ENCODE assay signal across 8 cellular contexts in the genomic region with DNA sequence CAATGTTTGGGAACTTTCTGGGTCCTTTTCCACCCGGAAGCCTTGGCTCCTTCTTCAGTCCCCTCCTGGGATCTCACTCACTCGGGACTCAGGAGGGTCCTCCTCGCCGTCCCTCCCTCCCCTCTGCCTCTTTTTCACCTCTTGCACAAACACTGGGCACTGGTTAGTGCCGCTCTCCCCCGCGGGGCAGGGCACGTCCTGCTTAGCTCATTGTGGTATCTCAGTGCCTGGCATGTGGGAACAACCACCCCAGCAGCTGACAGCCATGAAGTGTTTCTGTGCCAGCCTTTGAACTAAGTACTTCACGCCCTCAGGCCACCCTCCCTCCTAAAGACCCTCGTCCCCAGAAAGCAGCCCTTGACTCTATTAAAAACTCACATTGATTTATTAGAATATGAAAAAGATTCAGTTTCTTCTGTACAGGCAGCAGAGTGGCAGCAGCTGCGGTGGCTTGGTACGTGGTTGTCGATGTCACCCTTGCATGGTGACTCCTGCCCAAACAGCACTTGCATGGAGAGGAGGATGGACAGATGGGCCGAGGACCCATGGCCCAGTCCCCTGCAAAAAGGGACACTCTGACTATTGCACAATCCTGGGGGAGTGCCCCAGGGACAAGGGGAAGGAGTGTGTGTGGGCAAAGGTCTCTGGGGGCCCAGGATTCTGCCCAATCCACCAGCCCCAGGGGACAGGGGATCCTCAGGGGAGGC. TPM values are rescaled to one million over a fixed set of nuclear protein-coding genes. Genes with fewer than 3 reads are reported as not detected.
DNase-seq lines count a peak whose midpoint lies in the region; ATAC-seq and TF ChIP-seq lines count a peak whose summit lies in the region.

No MANE protein-coding gene starts in this region.

- H3K9me3 ChIP-seq in lower lobe of right lung (no peaks in the 10 kb centered on the region), thyroid gland (no peaks in the 10 kb centered on the region)

- intact Hi-C loops in lower lobe of right lung (cut with DNase I) (loop anchor here (10.0 kb wide), 1 partner anchor 54 kb away; no protein-coding TSS in a partner anchor), thyroid gland (cut with DNase I) (loop anchor here (5.0 kb wide), 1 partner anchor 101 kb away; no protein-coding TSS in a partner anchor)

- H3K4me3 ChIP-seq in brain microvascular endothelial cell (ENCODE audit: low read depth, low read length) (no peak overlapping the region), lower lobe of right lung (no peak overlapping the region), thyroid gland (replicated peaks in 1 of 3) (no peak overlapping the region)

- TF ChIP-seq CTCF in brain microvascular endothelial cell (IDR thresholded peaks at IDR 0.05; ENCODE audit: low read depth, low read length, missing control alignments) (no peak), lower lobe of right lung (IDR thresholded peaks at IDR 0.05) (no peak), thyroid gland (IDR thresholded peaks at IDR 0.05) (no peak)

- peak; percentile 62 to 67 for ATAC-seq in lower lobe of right lung
- ATAC-seq in activated CD4-positive, CD25-positive, alpha-beta regulatory T cell treated with anti-CD3 and anti-CD28 coated beads, Interleukin-2, amount 50 U/mL, for 24 hours: no peak

- H3K4me1 ChIP-seq in lower lobe of right lung (peaks cover 39% of the 10 kb centered on the region), thyroid gland (peaks cover 5 to 21% of the 10 kb centered on the region in 2 donors)

- 70 to 71% methylated on average over 14 of the region's 14 CpGs for WGBS in thyroid gland, 2 donors

- DNase-seq in NCI-H510A treated with DMSO at 0.1 percent for 48 hours (lab: John Stamatoyannopoulos, UW) (peak; percentile 54), NCI-H510A (lab: John Stamatoyannopoulos, UW) (no peak), brain microvascular endothelial cell (no peak), lower lobe of right lung (peak; percentile 82), thyroid gland (no peak), substantia nigra (lab: John Stamatoyannopoulos, UW) (no peak), NCI-H128 (lab: John Stamatoyannopoulos, UW; ENCODE audit: unreplicated experiment) (no peak)

- no peak for TF ChIP-seq POLR2A in thyroid gland (IDR thresholded peaks at IDR 0.05)

- H3K27me3 ChIP-seq in brain microvascular endothelial cell (replicated peaks): no peaks in the 10 kb centered on the region
- no peaks in the 10 kb centered on the region for H3K27me3 ChIP-seq in lower lobe of right lung (ENCODE audit: low read depth)
- H3K27me3 ChIP-seq in thyroid gland: no peaks in the 10 kb centered on the region

- H3K27ac ChIP-seq in brain microvascular endothelial cell (peak overlapping the region; percentile 66), lower lobe of right lung (peak overlapping the region; percentile 79), thyroid gland (peak overlapping the region in 2 of 3 donors; percentile 69 to 71), substantia nigra (ENCODE audit: low read depth, low read length, poor library complexity, severe bottlenecking) (no peak overlapping the region)

- in situ Hi-C loops in brain microvascular endothelial cell (cut with HindIII; ENCODE audit: low pct_ligation_motif_present, low sequenced_read_pairs): no loop called here

- H3K36me3 ChIP-seq in brain microvascular endothelial cell (replicated peaks) (no peaks in the 10 kb centered on the region), lower lobe of right lung (peaks cover 38% of the 10 kb centered on the region), thyroid gland (no peaks in the 10 kb centered on the region)

RNA-seq across cellular contexts. Expression of a gene that starts 56.3 kb away (rescaled TPM):
- 57.7 TPM for total RNA-seq in lower lobe of right lung
- 10 to 100 TPM; 13.3 to 26.1 (median 19.9) TPM for total RNA-seq in thyroid gland

Comparison
In these comparisons a context has a peak if more than half of its experiments do, and no peak if none do; other contexts are left out.
1. DNase-seq: peak in NCI-H510A treated with DMSO at 0.1 percent for 48 hours (single experiment) and lower lobe of right lung (single experiment); none in NCI-H510A (single experiment), brain microvascular endothelial cell (single experiment), thyroid gland (0 of 2), substantia nigra (0 of 49) and NCI-H128 (single experiment).
2. ATAC-seq: peak in lower lobe of right lung (2 of 2); none in activated CD4-positive, CD25-positive, alpha-beta regulatory T cell treated with anti-CD3 and anti-CD28 coated beads, Interleukin-2, amount 50 U/mL, for 24 hours (0 of 2).